ENCODE assay signal across 22 cellular contexts in genomic region chr18:45642802-45643201, GRCh38. TPM values are rescaled to one million over a fixed set of nuclear protein-coding genes. Genes with fewer than 3 reads are reported as not detected.
DNase-seq lines count a peak whose midpoint lies in the region; ATAC-seq, FAIRE-seq and TF ChIP-seq lines count a peak whose summit lies in the region.
"Had no signal": no experiment of that assay in that cellular context is flagged by ENCODE, and none has a peak within 500 bp of the region (broad histone marks: within the 10 kb centered on the region; RNA-seq: fewer than 3 reads in every experiment).

No MANE protein-coding gene starts in this region.

- TF ChIP-seq POLR2A in esophagus squamous epithelium (IDR thresholded peaks at IDR 0.05), result no peak
- no peak for TF ChIP-seq POLR2A in upper lobe of left lung (IDR thresholded peaks at IDR 0.05)

- H3K27ac ChIP-seq in esophagus squamous epithelium (peak overlapping the region in 3 of 4 donors; percentile 38 to 78 (median 63)), lower lobe of right lung (peak overlapping the region; percentile 53), small intestine (ENCODE audit: low read depth in 1 of 2, low read length in 1 of 2) (no peak overlapping the region), upper lobe of left lung (peak overlapping the region; percentile 2 to 55 (median 47))
- H3K27ac ChIP-seq in naive thymus-derived CD4-positive, alpha-beta T cell (ENCODE audit: low read depth, low read length), result no peak overlapping the region
- H3K27ac ChIP-seq: C4-2B had no signal

- peaks cover 0 to 13% (median 0%) of the 10 kb centered on the region in 5 donors for H3K27me3 Mint-ChIP-seq in naive thymus-derived CD4-positive, alpha-beta T cell
- peaks cover 18% of the 10 kb centered on the region for H3K27me3 Mint-ChIP-seq in activated T-helper 2 cell treated with anti-CD3 and anti-CD28 coated beads, Interferon-gamma antibody, Interleukin-2, Interleukin-4, amounts not matched to agents 10 μg/mL and 5 μg/mL and 100 μg/mL, durations not matched to agents 14 hours and 24 hours and 36 hours (ENCODE audit: low read depth)
- H3K27me3 Mint-ChIP-seq: CD4-positive, alpha-beta T cell had no signal

- no peaks in the 10 kb centered on the region for H3K4me1 Mint-ChIP-seq in naive thymus-derived CD4-positive, alpha-beta T cell
- no peaks in the 10 kb centered on the region for H3K4me1 Mint-ChIP-seq in activated T-helper 2 cell treated with anti-CD3 and anti-CD28 coated beads, Interferon-gamma antibody, Interleukin-2, Interleukin-4, amounts not matched to agents 10 μg/mL and 5 μg/mL and 100 μg/mL, durations not matched to agents 14 hours and 24 hours and 36 hours (ENCODE audit: low read depth)
- H3K4me1 Mint-ChIP-seq: GM23338 had no signal

- H3K27me3 ChIP-seq in esophagus squamous epithelium (no peaks in the 10 kb centered on the region), lower lobe of right lung (ENCODE audit: low read depth) (no peaks in the 10 kb centered on the region), small intestine (ENCODE audit: control insufficient read depth in 2 of 2, insufficient read depth in 2 of 2, low read length in 2 of 2) (no peaks in the 10 kb centered on the region), upper lobe of left lung (no peaks in the 10 kb centered on the region)
- H3K27me3 ChIP-seq in naive thymus-derived CD4-positive, alpha-beta T cell (ENCODE audit: control insufficient read depth in 2 of 2, insufficient read depth in 2 of 2, low read length in 2 of 2), result no peaks in the 10 kb centered on the region

- H3K9me3 ChIP-seq in esophagus squamous epithelium (no peaks in the 10 kb centered on the region), lower lobe of right lung (no peaks in the 10 kb centered on the region), small intestine (ENCODE audit: control insufficient read depth, low read depth) (no peaks in the 10 kb centered on the region), upper lobe of left lung (no peaks in the 10 kb centered on the region)
- H3K9me3 ChIP-seq in naive thymus-derived CD4-positive, alpha-beta T cell (ENCODE audit: control insufficient read depth in 2 of 3, low read length in 3 of 3), result no peaks in the 10 kb centered on the region
- H3K9me3 ChIP-seq: Caco-2 had no signal

- H3K4me1 ChIP-seq in esophagus squamous epithelium, result peaks cover 0 to 15% (median 12%) of the 10 kb centered on the region in 3 donors
- H3K4me1 ChIP-seq in lower lobe of right lung, result peaks cover 5% of the 10 kb centered on the region
- H3K4me1 ChIP-seq in small intestine (ENCODE audit: control insufficient read depth in 2 of 2, insufficient read depth in 1 of 2, low read depth in 1 of 2, low read length in 1 of 2), result no peaks in the 10 kb centered on the region
- H3K4me1 ChIP-seq in upper lobe of left lung, result no peaks in the 10 kb centered on the region
- H3K4me1 ChIP-seq in naive thymus-derived CD4-positive, alpha-beta T cell (ENCODE audit: control insufficient read depth in 2 of 2, insufficient read depth in 2 of 2, low read length in 2 of 2), result no peaks in the 10 kb centered on the region
- H3K4me1 ChIP-seq: Caco-2 had no signal

- no peak for TF ChIP-seq EP300 in upper lobe of left lung (IDR thresholded peaks at IDR 0.05)

- intact Hi-C loops in esophagus squamous epithelium (cut with DNase I), result no loop called here
- intact Hi-C loops in lower lobe of right lung (cut with DNase I), result no loop called here
- intact Hi-C loops in naive thymus-derived CD4-positive, alpha-beta T cell (cut with micrococcal nuclease), result no loop called here
- intact Hi-C loops in activated T-helper 2 cell treated with anti-CD3 and anti-CD28 coated beads, Interferon-gamma antibody, Interleukin-2, Interleukin-4, amounts not matched to agents 10 μg/mL and 5 μg/mL and 100 μg/mL, durations not matched to agents 14 hours and 24 hours and 36 hours (cut with micrococcal nuclease), result no loop called here

- 67 to 89% methylated on average over 1 to 3 of the region's 3 CpGs for WGBS in esophagus squamous epithelium, 2 donors
- 58 to 86% (median 66%) methylated on average over 3 of the region's 3 CpGs for WGBS in small intestine, 3 donors
- 81 to 91% methylated on average over 3 of the region's 3 CpGs for WGBS in upper lobe of left lung, 2 donors

- H3K4me3 ChIP-seq in esophagus squamous epithelium (no peak overlapping the region), lower lobe of right lung (no peak overlapping the region), small intestine (ENCODE audit: low read depth in 1 of 2, low read length in 2 of 2) (no peak overlapping the region), upper lobe of left lung (no peak overlapping the region)
- H3K4me3 ChIP-seq in naive thymus-derived CD4-positive, alpha-beta T cell (ENCODE audit: low read length), result no peak overlapping the region
- H3K4me3 ChIP-seq: GM23338 had no signal

- ATAC-seq in lower lobe of right lung (no peak), upper lobe of left lung (ENCODE audit: low FRiP score in 2 of 2) (no peak)
- ATAC-seq in naive thymus-derived CD4-positive, alpha-beta T cell, result no peak
- ATAC-seq: GM23338 had no signal

- CTCF ChIA-PET in naive thymus-derived CD4-positive, alpha-beta T cell (lab: Charles Lee), result no interaction called here

- TF ChIP-seq CTCF in esophagus squamous epithelium (IDR thresholded peaks at IDR 0.05) (no peak), lower lobe of right lung (IDR thresholded peaks at IDR 0.05) (no peak), upper lobe of left lung (IDR thresholded peaks at IDR 0.05) (no peak)

- no peak for FAIRE-seq in small intestine (lab: Jason Lieb, UNC)
- FAIRE-seq: A204.1, D721Med, G401.6, GM12891, GM19239, H54, HTR-8/SVneo had no signal

- H3K36me3 ChIP-seq in esophagus squamous epithelium (no peaks in the 10 kb centered on the region), lower lobe of right lung (no peaks in the 10 kb centered on the region), small intestine (ENCODE audit: control insufficient read depth in 2 of 2, insufficient read depth in 2 of 2, low read length in 2 of 2) (no peaks in the 10 kb centered on the region), upper lobe of left lung (no peaks in the 10 kb centered on the region)
- H3K36me3 ChIP-seq in naive thymus-derived CD4-positive, alpha-beta T cell (ENCODE audit: control insufficient read depth in 2 of 3, insufficient read depth in 3 of 3, low read length in 3 of 3), result no peaks in the 10 kb centered on the region

- DNase-seq in esophagus squamous epithelium (lab: John Stamatoyannopoulos, UW), result no peak
- no peak for DNase-seq in lower lobe of right lung
- peak; percentile 54 for DNase-seq in small intestine
- no peak for DNase-seq in upper lobe of left lung
- no peak for DNase-seq in mesenteric fat pad (ENCODE audit: low spot score)
- DNase-seq in naive thymus-derived CD4-positive, alpha-beta T cell, result no peak
- no peak for DNase-seq in activated T-helper 2 cell treated with anti-CD3 and anti-CD28 coated beads, Interferon-gamma antibody, Interleukin-2, Interleukin-4, amounts not matched to agents 10 μg/mL and 5 μg/mL and 100 μg/mL, durations not matched to agents 14 hours and 24 hours and 36 hours (ENCODE audit: low spot score)
- no peak for DNase-seq in Kasumi-1 (lab: John Stamatoyannopoulos, UW)
- DNase-seq: AML-193; Caco-2; CD4-positive, alpha-beta T cell; HCEC 1CT; IMR-90 had no signal

- no peak overlapping the region for H3K27ac Mint-ChIP-seq in naive thymus-derived CD4-positive, alpha-beta T cell
- no peak overlapping the region for H3K27ac Mint-ChIP-seq in activated T-helper 2 cell treated with anti-CD3 and anti-CD28 coated beads, Interferon-gamma antibody, Interleukin-2, Interleukin-4, amounts not matched to agents 10 μg/mL and 5 μg/mL and 100 μg/mL, durations not matched to agents 14 hours and 24 hours and 36 hours
- H3K27ac Mint-ChIP-seq: CD4-positive, alpha-beta T cell; GM23338 had no signal

- no peak overlapping the region for H3K4me3 Mint-ChIP-seq in naive thymus-derived CD4-positive, alpha-beta T cell
- no peak overlapping the region for H3K4me3 Mint-ChIP-seq in activated T-helper 2 cell treated with anti-CD3 and anti-CD28 coated beads, Interferon-gamma antibody, Interleukin-2, Interleukin-4, amounts not matched to agents 10 μg/mL and 5 μg/mL and 100 μg/mL, durations not matched to agents 14 hours and 24 hours and 36 hours (ENCODE audit: low read depth)
- H3K4me3 Mint-ChIP-seq: CD4-positive, alpha-beta T cell; GM23338 had no signal

- peaks cover 0 to 6% (median 0%) of the 10 kb centered on the region in 11 donors for H3K9me3 Mint-ChIP-seq in naive thymus-derived CD4-positive, alpha-beta T cell
- H3K9me3 Mint-ChIP-seq in activated T-helper 2 cell treated with anti-CD3 and anti-CD28 coated beads, Interferon-gamma antibody, Interleukin-2, Interleukin-4, amounts not matched to agents 10 μg/mL and 5 μg/mL and 100 μg/mL, durations not matched to agents 14 hours and 24 hours and 36 hours, result no peaks in the 10 kb centered on the region
- H3K9me3 Mint-ChIP-seq: CD4-positive, alpha-beta T cell; GM23338 had no signal

- POLR2A ChIA-PET in naive thymus-derived CD4-positive, alpha-beta T cell (lab: Charles Lee), result no interaction called here

- no peaks in the 10 kb centered on the region for H3K36me3 Mint-ChIP-seq in naive thymus-derived CD4-positive, alpha-beta T cell
- no peaks in the 10 kb centered on the region for H3K36me3 Mint-ChIP-seq in activated T-helper 2 cell treated with anti-CD3 and anti-CD28 coated beads, Interferon-gamma antibody, Interleukin-2, Interleukin-4, amounts not matched to agents 10 μg/mL and 5 μg/mL and 100 μg/mL, durations not matched to agents 14 hours and 24 hours and 36 hours (ENCODE audit: low read depth)

RNA-seq across cellular contexts. Expression of gene SLC14A2, which starts 27.5 kb away (rescaled TPM):
- total RNA-seq in esophagus squamous epithelium (not detected), lower lobe of right lung (not detected), upper lobe of left lung (under 1 TPM in 2 of 6 donors, not detected in 4; 0.10 to 0.29 TPM), mesenteric fat pad (0.45 TPM)
- 1 to 10 TPM in 1 of 3 donors, under 1 TPM in 2; 0.04 to 1.8 (median 0.81) TPM for polyA plus RNA-seq in small intestine
- under 1 TPM in 1 of 5 experiments, not detected in 4; 0.10 TPM for total RNA-seq in naive thymus-derived CD4-positive, alpha-beta T cell
- polyA plus RNA-seq in naive thymus-derived CD4-positive, alpha-beta T cell, result not detected
- 0.09 TPM in 2 replicates for total RNA-seq in activated T-helper 2 cell treated with anti-CD3 and anti-CD28 coated beads, Interferon-gamma antibody, Interleukin-2, Interleukin-4, amounts not matched to agents 10 μg/mL and 5 μg/mL and 100 μg/mL, durations not matched to agents 14 hours and 24 hours and 36 hours
- total RNA-seq: CD4-positive, alpha-beta T cell; IMR-90 had no signal
- polyA plus RNA-seq: GM23338 had no signal

Comparison
In these comparisons a context has a peak if more than half of its experiments do, and no peak if none do; other contexts are left out.
1. H3K27ac ChIP-seq: peak in esophagus squamous epithelium (3 of 4), lower lobe of right lung (single experiment) and upper lobe of left lung (4 of 4); none in small intestine (0 of 2) and naive thymus-derived CD4-positive, alpha-beta T cell (single experiment).